In the genomic region with DNA sequence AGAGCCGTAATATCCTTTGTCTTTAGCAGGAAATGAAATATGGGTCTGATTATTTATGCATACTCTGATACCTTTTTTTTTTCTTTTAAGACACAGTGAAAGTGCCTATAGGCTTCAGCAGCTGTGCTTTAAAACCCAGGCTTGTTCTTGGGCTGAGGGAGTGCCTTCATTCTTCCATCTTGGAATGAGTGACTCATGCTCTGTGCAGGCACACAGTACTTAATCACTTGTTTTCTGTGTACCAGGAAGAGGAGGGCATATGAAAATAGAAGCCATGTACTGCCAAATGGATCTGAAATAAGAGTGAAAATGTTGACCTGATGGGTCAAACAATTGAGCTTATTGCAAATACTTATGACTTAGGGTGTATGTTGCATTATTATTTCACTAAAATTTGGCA, we compare ENCODE assay signal across 1 cellular context.
TF ChIP-seq lines count a peak whose summit lies in the region.

No MANE protein-coding gene starts in this region.

TF ChIP-seq in K562, 482 proteins besides CTCF, POLR2A, EP300 and RAD21 (continued from another document):
- TF ChIP-seq, protein P1, sequence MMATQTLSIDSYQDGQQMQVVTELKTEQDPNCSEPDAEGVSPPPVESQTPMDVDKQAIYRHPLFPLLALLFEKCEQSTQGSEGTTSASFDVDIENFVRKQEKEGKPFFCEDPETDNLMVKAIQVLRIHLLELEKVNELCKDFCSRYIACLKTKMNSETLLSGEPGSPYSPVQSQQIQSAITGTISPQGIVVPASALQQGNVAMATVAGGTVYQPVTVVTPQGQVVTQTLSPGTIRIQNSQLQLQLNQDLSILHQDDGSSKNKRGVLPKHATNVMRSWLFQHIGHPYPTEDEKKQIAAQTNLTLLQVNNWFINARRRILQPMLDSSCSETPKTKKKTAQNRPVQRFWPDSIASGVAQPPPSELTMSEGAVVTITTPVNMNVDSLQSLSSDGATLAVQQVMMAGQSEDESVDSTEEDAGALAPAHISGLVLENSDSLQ (IDR thresholded peaks at IDR 0.05): peak; percentile 49; the same call in 1 of the 2 replicates
- TF ChIP-seq NONO (IDR thresholded peaks at IDR 0.05; ENCODE audit: low read depth in 2 of 2, low read length in 1 of 2) (no peak), ZNF785 (CRISPR knock-in tag; IDR thresholded peaks at IDR 0.05) (no peak), FOS (IDR thresholded peaks at IDR 0.05; ENCODE audit: extremely low read depth, insufficient read length) (peak; percentile 13), BACH1 (tag; IDR thresholded peaks at IDR 0.05) (0 out of 2 replicates have a peak, but pooled peaks have one; percentile 47), GTF2E2 (tag; IDR thresholded peaks at IDR 0.05) (0 out of 2 replicates have a peak, but pooled peaks have one; percentile 25), YY1 (IDR thresholded peaks at IDR 0.05; ENCODE audit: borderline replicate concordance in 1 of 3, control insufficient read depth in 1 of 3, extremely low read depth in 1 of 3, insufficient read depth in 3 of 3, insufficient read length in 1 of 3, insufficient replicate concordance in 2 of 3, low read depth in 1 of 3, low read length in 2 of 3) (peak in 1 of 3 experiments; percentile 64), MYBL2 (IDR thresholded peaks at IDR 0.05; ENCODE audit: low read depth) (no peak), MYBL2 (CRISPR knock-in tag; IDR thresholded peaks at IDR 0.05; ENCODE audit: borderline replicate concordance) (no peak), ZNF561 (CRISPR knock-in tag; conservative IDR thresholded peaks at IDR 0.05) (no peak), JUND (IDR thresholded peaks at IDR 0.05; ENCODE audit: borderline replicate concordance, low read depth, low read length) (peak; percentile 88), JUND (tag; IDR thresholded peaks at IDR 0.05; ENCODE audit: borderline replicate concordance, low read depth, low read length) (peak; percentile 74; the same call in 1 of the 3 replicates), FOSL1 (tag; conservative IDR thresholded peaks at IDR 0.05) (peak; percentile 82), STAT5B (CRISPR knock-in tag; IDR thresholded peaks at IDR 0.05) (no peak)
- TF ChIP-seq, protein P2, sequence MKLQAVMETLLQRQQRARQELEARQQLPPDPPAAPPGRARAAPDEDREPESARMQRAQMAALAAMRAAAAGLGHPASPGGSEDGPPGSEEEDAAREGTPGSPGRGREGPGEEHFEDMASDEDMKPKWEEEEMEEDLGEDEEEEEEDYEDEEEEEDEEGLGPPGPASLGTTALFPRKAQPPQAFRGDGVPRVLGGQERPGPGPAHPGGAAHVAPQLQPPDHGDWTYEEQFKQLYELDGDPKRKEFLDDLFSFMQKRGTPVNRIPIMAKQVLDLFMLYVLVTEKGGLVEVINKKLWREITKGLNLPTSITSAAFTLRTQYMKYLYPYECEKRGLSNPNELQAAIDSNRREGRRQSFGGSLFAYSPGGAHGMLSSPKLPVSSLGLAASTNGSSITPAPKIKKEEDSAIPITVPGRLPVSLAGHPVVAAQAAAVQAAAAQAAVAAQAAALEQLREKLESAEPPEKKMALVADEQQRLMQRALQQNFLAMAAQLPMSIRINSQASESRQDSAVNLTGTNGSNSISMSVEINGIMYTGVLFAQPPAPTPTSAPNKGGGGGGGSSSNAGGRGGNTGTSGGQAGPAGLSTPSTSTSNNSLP (IDR thresholded peaks at IDR 0.05; ENCODE audit: borderline replicate concordance, low read depth, low read length): no peak
- TF ChIP-seq, protein P3, sequence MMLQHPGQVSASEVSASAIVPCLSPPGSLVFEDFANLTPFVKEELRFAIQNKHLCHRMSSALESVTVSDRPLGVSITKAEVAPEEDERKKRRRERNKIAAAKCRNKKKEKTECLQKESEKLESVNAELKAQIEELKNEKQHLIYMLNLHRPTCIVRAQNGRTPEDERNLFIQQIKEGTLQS (IDR thresholded peaks at IDR 0.05): peak; percentile 78
- TF ChIP-seq, protein P3 (CRISPR knock-in tag; conservative IDR thresholded peaks at IDR 0.05): no peak
- TF ChIP-seq, protein P4, sequence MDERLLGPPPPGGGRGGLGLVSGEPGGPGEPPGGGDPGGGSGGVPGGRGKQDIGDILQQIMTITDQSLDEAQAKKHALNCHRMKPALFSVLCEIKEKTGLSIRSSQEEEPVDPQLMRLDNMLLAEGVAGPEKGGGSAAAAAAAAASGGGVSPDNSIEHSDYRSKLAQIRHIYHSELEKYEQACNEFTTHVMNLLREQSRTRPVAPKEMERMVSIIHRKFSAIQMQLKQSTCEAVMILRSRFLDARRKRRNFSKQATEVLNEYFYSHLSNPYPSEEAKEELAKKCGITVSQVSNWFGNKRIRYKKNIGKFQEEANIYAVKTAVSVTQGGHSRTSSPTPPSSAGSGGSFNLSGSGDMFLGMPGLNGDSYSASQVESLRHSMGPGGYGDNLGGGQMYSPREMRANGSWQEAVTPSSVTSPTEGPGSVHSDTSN (CRISPR knock-in tag; IDR thresholded peaks at IDR 0.05; ENCODE audit: low read depth): no peak
- TF ChIP-seq, protein P4 (tag; conservative IDR thresholded peaks at IDR 0.05; ENCODE audit: low read depth): peak; percentile 25; the same call in 1 of the 2 replicates
